27 cellular contexts compared by ENCODE assay signal in genomic region chr2:176525058-176525457, GRCh38.
"Had no signal": no experiment of that assay in that cellular context is flagged by ENCODE, and none has a peak within 500 bp of the region (broad histone marks: within the 10 kb centered on the region; RNA-seq: fewer than 3 reads in every experiment).

No MANE protein-coding gene starts in this region.

- ATAC-seq: activated CD4-positive, alpha-beta T cell treated with anti-CD3 and anti-CD28 coated beads for 36 hours; activated CD8-positive, alpha-beta memory T cell treated with anti-CD3 and anti-CD28 coated beads, Interleukin-2, amount 10 ng/mL, durations not matched to agents 7 days and 5 days; activated CD8-positive, alpha-beta T cell treated with anti-CD3 and anti-CD28 coated beads, Interleukin-2, amount 10 ng/mL, durations not matched to agents 7 days and 5 days; activated naive CD8-positive, alpha-beta T cell treated with anti-CD3 and anti-CD28 coated beads, Interleukin-2, amount 50 U/mL, for 24 hours; body of pancreas had no signal

- H3K27ac ChIP-seq: adrenal gland, body of pancreas, colonic mucosa, epithelial cell of prostate, esophagus squamous epithelium had no signal

- H3K4me1 ChIP-seq: adrenal gland, body of pancreas, colonic mucosa had no signal

- DNase-seq: activated CD4-positive, alpha-beta memory T cell treated with anti-CD3 and anti-CD28 coated beads for 36 hours; activated CD4-positive, alpha-beta T cell treated with anti-CD3 and anti-CD28 coated beads for 36 hours; activated CD4-positive, alpha-beta T cell treated with anti-CD3 and anti-CD28 coated beads, Interleukin-2, amount 10 ng/mL, durations not matched to agents 24 days and 14 days; activated CD4-positive, CD25-positive, alpha-beta regulatory T cell; activated CD4-positive, CD25-positive, alpha-beta regulatory T cell treated with anti-CD3 and anti-CD28 coated beads, Interleukin-2, amount 50 U/mL, for 72 hours; activated CD8-positive, alpha-beta memory T cell treated with anti-CD3 and anti-CD28 coated beads, Interleukin-2, amount 10 ng/mL, durations not matched to agents 7 days and 5 days; activated CD8-positive, alpha-beta memory T cell treated with anti-CD3 and anti-CD28 coated beads, Interleukin-2, amount 50 U/mL, for 4 hours; activated CD8-positive, alpha-beta T cell treated with anti-CD3 and anti-CD28 coated beads, Interleukin-2, amount 10 ng/mL, durations not matched to agents 7 days and 5 days; activated effector memory CD4-positive, alpha-beta T cell treated with anti-CD3 and anti-CD28 coated beads, Interleukin-2, amount 50 U/mL, for 16 hours; activated naive CD4-positive, alpha-beta T cell treated with anti-CD3 and anti-CD28 coated beads for 36 hours; activated naive CD8-positive, alpha-beta T cell treated with anti-CD3 and anti-CD28 coated beads for 36 hours; activated naive CD8-positive, alpha-beta T cell treated with anti-CD3 and anti-CD28 coated beads, Interleukin-2, amount 50 U/mL, for 24 hours; activated T-cell treated with anti-CD3 and anti-CD28 coated beads, Interleukin-2, amount 50 U/mL, for 1 hour; activated T-cell treated with anti-CD3 and anti-CD28 coated beads, Interleukin-2, amount 50 U/mL, for 48 hours; adrenal gland; amygdala; aorta; body of pancreas; central memory CD4-positive, alpha-beta T cell; cerebellar nuclear complex; colonic mucosa; effector CD8-positive, alpha-beta T cell; esophagus squamous epithelium; foreskin fibroblast; glutamatergic neuron; T-helper 2 cell had no signal

- H3K36me3 ChIP-seq: adrenal gland, colonic mucosa, esophagus squamous epithelium had no signal

- H3K4me3 ChIP-seq: adrenal gland, body of pancreas, colonic mucosa, esophagus squamous epithelium had no signal

- H3K27me3 ChIP-seq: body of pancreas, colonic mucosa, esophagus squamous epithelium had no signal

- H3K9me3 ChIP-seq: adrenal gland, body of pancreas, colonic mucosa, esophagus squamous epithelium had no signal
